ENCODE assay signal across 8 cellular contexts in genomic region chrX:50988649-50989048, GRCh38.
DNase-seq lines count a peak whose midpoint lies in the region; ATAC-seq, FAIRE-seq and TF ChIP-seq lines count a peak whose summit lies in the region.

No MANE protein-coding gene starts in this region.

- no peaks in the 10 kb centered on the region for H3K27me3 ChIP-seq in H1 (replicated peaks in 1 of 4; ENCODE audit: control insufficient read depth in 3 of 4, extremely low read depth in 1 of 4, insufficient read depth in 3 of 4, low read length in 3 of 4)

- POLR2A ChIA-PET in A549 (lab: Yijun Ruan, JAX), result no interaction called here
- POLR2A ChIA-PET in H1 (lab: Charles Lee; ENCODE audit: partially characterized antibody), result no interaction called here

- TF ChIP-seq CTCF in A549 (IDR thresholded peaks at IDR 0.05), result peak; percentile 47
- TF ChIP-seq CTCF in H1 (IDR thresholded peaks at IDR 0.05; ENCODE audit: control extremely low read depth in 1 of 3, insufficient read depth in 1 of 3, low read depth in 1 of 3, low read length in 3 of 3), result peak in 2 of 3 experiments; percentile 43 to 47; a peak in 2 of 4 replicates

- no peaks in the 10 kb centered on the region for H3K4me1 ChIP-seq in A549
- H3K4me1 ChIP-seq in H1 (replicated peaks in 1 of 4; ENCODE audit: control insufficient read depth in 3 of 4, insufficient read depth in 4 of 4, low read length in 3 of 4), result no peaks in the 10 kb centered on the region

- H3K56ac ChIP-seq in H1 (replicated peaks; ENCODE audit: insufficient read length, low read depth, low read length), result no peak overlapping the region

- H3K9me3 ChIP-seq in A549 (no peaks in the 10 kb centered on the region), H1 (ENCODE audit: insufficient read depth in 2 of 2, low read depth in 1 of 2, low read length in 1 of 2) (no peaks in the 10 kb centered on the region)

- H3K23me2 ChIP-seq in H1 (ENCODE audit: low read depth, low read length), result no peaks in the 10 kb centered on the region

- TF ChIP-seq RAD21 in A549 (conservative IDR thresholded peaks at IDR 0.05 in 1 of 2, IDR thresholded peaks at IDR 0.05 in 1 of 2), result peak; percentile 44 to 52; a peak in 4 of 5 replicates
- TF ChIP-seq RAD21 in H1 (IDR thresholded peaks at IDR 0.05 in 1 of 2, conservative IDR thresholded peaks at IDR 0.05 in 1 of 2; ENCODE audit: low read depth in 2 of 2, low read length in 2 of 2), result peak; percentile 61 to 65

- H3K23ac ChIP-seq in H1 (ENCODE audit: insufficient read length), result no peak overlapping the region

- H3K27ac ChIP-seq in A549, result no peak overlapping the region
- no peak overlapping the region for H3K27ac ChIP-seq in H1 (ENCODE audit: low read depth, low read length)

- no peak overlapping the region for H2AK5ac ChIP-seq in H1 (ENCODE audit: low read depth, low read length)

- no peak overlapping the region for H3K18ac ChIP-seq in H1 (ENCODE audit: extremely low read depth, low read length)

- 0% methylated on average over 1 of the region's 2 CpGs for WGBS in A549 (ENCODE audit: missing lambda C conversion rate)
- WGBS in H1 (ENCODE audit: extremely low coverage in 1 of 2, insufficient coverage in 1 of 2, insufficient read length in 1 of 2, insufficient replicate concordance in 2 of 2, low coverage in 1 of 2, low lambda C conversion rate in 2 of 2, missing lambda C conversion rate in 1 of 2), 2 experiments, result 30% methylated on average over 2 of the region's 2 CpGs; no CpG with 5 or more reads in 1 of the 2 experiments

- H3K79me2 ChIP-seq in H1 (ENCODE audit: control insufficient read depth in 1 of 2, insufficient read depth in 2 of 2, low read length in 2 of 2), result no peaks in the 10 kb centered on the region

- no peak overlapping the region for H2BK12ac ChIP-seq in H1 (ENCODE audit: low read depth, low read length)

- TF ChIP-seq POLR2A in A549 (IDR thresholded peaks at IDR 0.05; ENCODE audit: low read length) (no peak), H1 (IDR thresholded peaks at IDR 0.05; ENCODE audit: control extremely low read depth in 1 of 2, low read depth in 2 of 2, low read length in 2 of 2) (no peak)

- H3K4me3 ChIP-seq in A549 (no peak overlapping the region), H1 (ENCODE audit: extremely low read depth in 1 of 4, insufficient read depth in 2 of 4, low read depth in 3 of 4, low read length in 4 of 4) (no peak overlapping the region)

- H4K8ac ChIP-seq in H1 (ENCODE audit: extremely low read depth, insufficient read depth, low read length), result no peak overlapping the region

- CTCF ChIA-PET in A549 (lab: Yijun Ruan, JAX) (interaction anchor here (0.7 to 1.7 kb wide), 12 partner anchors 10 to 523 kb away, joined by 3 to 9 read pairs (median 3); no protein-coding TSS in a partner anchor), H1 (lab: Charles Lee; ENCODE audit: partially characterized antibody) (interaction anchor here (0.9 to 2.3 kb wide), 21 partner anchors 10 to 311 kb away, joined by 3 to 15 read pairs (median 4); no protein-coding TSS in a partner anchor)

- H4K91ac ChIP-seq in H1 (replicated peaks; ENCODE audit: insufficient read length, low read length), result no peak overlapping the region

- peak; percentile 7 for FAIRE-seq in A549 (lab: Jason Lieb, UNC)
- FAIRE-seq in H1 (lab: Jason Lieb, UNC), result peak; percentile 92

- TF ChIP-seq EP300 in A549 (IDR thresholded peaks at IDR 0.05) (no peak), H1 (IDR thresholded peaks at IDR 0.05; ENCODE audit: borderline replicate concordance in 1 of 2, low read depth in 2 of 2, low read length in 2 of 2) (no peak)

- H2AFZ ChIP-seq in H1 (ENCODE audit: low read length), result no peak overlapping the region

- no peaks in the 10 kb centered on the region for H3K36me3 ChIP-seq in H1 (ENCODE audit: control insufficient read depth in 2 of 4, insufficient read depth in 4 of 4, low read length in 3 of 4)

- DNase-seq in A549 (ENCODE audit: low read depth in 1 of 2, low spot score in 1 of 2) (peak; percentile 3 to 16), GM03348 (ENCODE audit: low spot score) (peak; percentile 32), NCI-H526 treated with DMSO at 0.1 percent for 48 hours (lab: John Stamatoyannopoulos, UW) (peak; percentile 1), H1 (ENCODE audit: low read depth in 1 of 2, low spot score in 2 of 2) (no peak), occipital lobe (lab: John Stamatoyannopoulos, UW) (peak; percentile 0), posterior vena cava (ENCODE audit: low spot score) (no peak)
- DNase-seq in activated naive CD4-positive, alpha-beta T cell (lab: John Stamatoyannopoulos, UW), result no peak

- H3K14ac ChIP-seq in H1 (ENCODE audit: insufficient read length), result no peak overlapping the region

- peak in 1 of 2 experiments; percentile 73; a peak in 2 of 6 replicates for ATAC-seq in A549
- no peak for ATAC-seq in activated CD4-positive, CD25-positive, alpha-beta regulatory T cell treated with anti-CD3 and anti-CD28 coated beads, Interleukin-2, amount 50 U/mL, for 24 hours

- no peak overlapping the region for H4K5ac ChIP-seq in H1 (ENCODE audit: insufficient read length, low read depth, low read length)

- no peak overlapping the region for H3K9ac ChIP-seq in H1 (replicated peaks in 1 of 4; ENCODE audit: extremely low read depth in 1 of 4, low read depth in 3 of 4, low read length in 3 of 4)

- no peak overlapping the region for H2BK5ac ChIP-seq in H1 (ENCODE audit: low read depth, low read length)

- no peaks in the 10 kb centered on the region for H3K79me1 ChIP-seq in H1 (ENCODE audit: low read depth, low read length)

- H3K4me2 ChIP-seq in A549, result no peak overlapping the region
- H3K4me2 ChIP-seq in H1 (ENCODE audit: insufficient read depth in 1 of 2, low read depth in 2 of 2, low read length in 2 of 2), result no peak overlapping the region

- intact Hi-C loops in posterior vena cava (cut with DNase I), result no loop called here

- H4K20me1 ChIP-seq in H1 (replicated peaks in 1 of 2; ENCODE audit: control insufficient read depth in 1 of 2, insufficient read depth in 2 of 2, low read length in 2 of 2), result no peaks in the 10 kb centered on the region

- H2BK15ac ChIP-seq in H1 (ENCODE audit: low read length), result no peak overlapping the region

- H2BK20ac ChIP-seq in H1 (ENCODE audit: low read length), result no peak overlapping the region

- no peak overlapping the region for H2BK120ac ChIP-seq in H1 (replicated peaks; ENCODE audit: low read depth, low read length)

- no peak overlapping the region for H3K4ac ChIP-seq in H1 (replicated peaks; ENCODE audit: insufficient read length, low read depth, low read length)

TF ChIP-seq in A549, 52 proteins besides CTCF, POLR2A, EP300 and RAD21:
- TF ChIP-seq NFE2L2 (conservative IDR thresholded peaks at IDR 0.05; ENCODE audit: low read length) (no peak), EHMT2 (IDR thresholded peaks at IDR 0.05; ENCODE audit: low read depth) (no peak), BHLHE40 (IDR thresholded peaks at IDR 0.05; ENCODE audit: low read depth, low read length) (no peak), RCOR1 (IDR thresholded peaks at IDR 0.05; ENCODE audit: low read depth, low read length) (no peak), KDM1A (IDR thresholded peaks at IDR 0.05; ENCODE audit: low read depth) (no peak), SREBF2 (IDR thresholded peaks at IDR 0.05) (no peak), RFX5 (IDR thresholded peaks at IDR 0.05) (no peak), NPAS2 (CRISPR knock-in tag; IDR thresholded peaks at IDR 0.05; ENCODE audit: borderline replicate concordance) (no peak), HDAC2 (IDR thresholded peaks at IDR 0.05) (no peak), NR3C1 (IDR thresholded peaks at IDR 0.05) (no peak)

TF ChIP-seq in H1, 55 proteins besides CTCF, POLR2A, EP300 and RAD21:
- TF ChIP-seq EZH2 (IDR thresholded peaks at IDR 0.05; ENCODE audit: low read depth, low read length, severe bottlenecking) (no peak), JUND (IDR thresholded peaks at IDR 0.05; ENCODE audit: low read length) (no peak)

Comparison
In these comparisons a context has a peak if more than half of its experiments do, and no peak if none do; other contexts are left out.
1. DNase-seq: peak in A549 (2 of 2), GM03348 (single experiment), NCI-H526 treated with DMSO at 0.1 percent for 48 hours (single experiment) and occipital lobe (single experiment); none in H1 (0 of 2), posterior vena cava (single experiment) and activated naive CD4-positive, alpha-beta T cell (0 of 4).
2. Of the 18 proteins assayed by ChIP-seq in both H1 and A549: peak only in H1: none; only in A549: none; in both: CTCF and RAD21; in neither: 16.